ENCODE assay signal across 10 cellular contexts in the genomic region with DNA sequence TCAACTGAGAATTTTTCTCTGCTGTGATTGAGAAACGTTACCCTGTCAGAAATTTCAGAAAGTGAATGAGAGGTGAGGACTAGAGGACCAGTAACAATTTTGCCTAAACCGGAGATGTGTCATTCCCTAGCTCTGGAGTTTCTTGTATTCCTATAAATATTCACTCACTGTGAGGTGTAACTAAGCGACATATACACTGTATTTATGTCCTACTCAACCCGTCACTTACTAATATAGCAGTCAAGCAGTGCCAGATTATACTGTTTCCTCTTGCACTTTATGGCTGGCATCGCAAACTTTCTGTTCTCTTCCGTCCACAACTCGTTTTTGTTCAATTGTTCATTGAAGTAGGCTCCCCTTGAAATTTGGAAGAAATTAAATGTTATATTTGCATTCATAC.
ATAC-seq and TF ChIP-seq lines count a peak whose summit lies in the region.
"Had no signal": no experiment of that assay in that cellular context is flagged by ENCODE, and none has a peak within 500 bp of the region (broad histone marks: within the 10 kb centered on the region; RNA-seq: fewer than 3 reads in every experiment).

No MANE protein-coding gene starts in this region.

- TF ChIP-seq CTCF in neural cell (IDR thresholded peaks at IDR 0.05; ENCODE audit: poor library complexity, severe bottlenecking), result no peak

- H4K20me1 ChIP-seq in neural cell (ENCODE audit: insufficient read depth), result no peaks in the 10 kb centered on the region
- H4K20me1 ChIP-seq: BLaER1 had no signal

- H2AFZ ChIP-seq in neural cell (ENCODE audit: low read depth, low read length), result no peak overlapping the region

- H3K9ac ChIP-seq in neural cell (ENCODE audit: low read length), result no peak overlapping the region
- H3K9ac ChIP-seq: BLaER1; BLaER1 treated with 17β-estradiol and CSF1 and Interleukin-3, amounts not matched to agents 10 nM and 100 nM had no signal

- no peak for ATAC-seq in GM18909 (IDR thresholded peaks at IDR 0.05; ENCODE audit: poor library complexity, unreplicated experiment)
- ATAC-seq: A549; CD8-positive, alpha-beta T cell had no signal

- H3K27ac ChIP-seq in neural cell (ENCODE audit: low read length), result no peak overlapping the region
- H3K27ac ChIP-seq: 22Rv1; A549; BLaER1; BLaER1 treated with 17β-estradiol and CSF1 and Interleukin-3, amounts not matched to agents 10 nM and 100 nM; C4-2B had no signal

- H3K36me3 ChIP-seq in neural cell (ENCODE audit: insufficient read depth, low read length), result no peaks in the 10 kb centered on the region
- H3K36me3 ChIP-seq: BE2C; BLaER1; BLaER1 treated with 17β-estradiol and CSF1 and Interleukin-3, amounts not matched to agents 10 nM and 100 nM had no signal

- no peak overlapping the region for H3K4me3 ChIP-seq in neural cell (ENCODE audit: low read length)
- H3K4me3 ChIP-seq: A549; BLaER1; BLaER1 treated with 17β-estradiol and CSF1 and Interleukin-3, amounts not matched to agents 10 nM and 100 nM had no signal

- H3F3A ChIP-seq in neural cell (ENCODE audit: insufficient read depth, low read length, poor library complexity, severe bottlenecking), result peaks cover 4% of the 10 kb centered on the region

- no peaks in the 10 kb centered on the region for H3K9me3 ChIP-seq in neural cell (ENCODE audit: low read length)
- H3K9me3 ChIP-seq: A549; BE2C; BLaER1; BLaER1 treated with 17β-estradiol and CSF1 and Interleukin-3, amounts not matched to agents 10 nM and 100 nM; Caco-2 had no signal

- peak; percentile 71 for TF ChIP-seq EP300 in neural cell (conservative IDR thresholded peaks at IDR 0.05; ENCODE audit: poor library complexity, severe bottlenecking)

- H3K4me2 ChIP-seq in neural cell (ENCODE audit: low read length), result no peak overlapping the region
- H3K4me2 ChIP-seq: A549; BLaER1; BLaER1 treated with 17β-estradiol and CSF1 and Interleukin-3, amounts not matched to agents 10 nM and 100 nM had no signal

- no peaks in the 10 kb centered on the region for H3K27me3 ChIP-seq in neural cell (ENCODE audit: insufficient read depth, low read depth, low read length)
- H3K27me3 ChIP-seq: BE2C; BLaER1; BLaER1 treated with 17β-estradiol and CSF1 and Interleukin-3, amounts not matched to agents 10 nM and 100 nM had no signal

- no peaks in the 10 kb centered on the region for H3K9me2 ChIP-seq in neural cell (ENCODE audit: insufficient read depth, low read length)

- H3K79me2 ChIP-seq in neural cell (replicated peaks; ENCODE audit: insufficient read depth, low read length), result no peaks in the 10 kb centered on the region

- TF ChIP-seq RAD21 in neural cell (conservative IDR thresholded peaks at IDR 0.05), result no peak

TF ChIP-seq in neural cell, 6 proteins besides CTCF, POLR2A, EP300 and RAD21:
- TF ChIP-seq SMC3 (conservative IDR thresholded peaks at IDR 0.05; ENCODE audit: poor library complexity), result no peak
- peak; percentile 76 for TF ChIP-seq POLR2AphosphoS5 (IDR thresholded peaks at IDR 0.05)
- TF ChIP-seq, protein P1, sequence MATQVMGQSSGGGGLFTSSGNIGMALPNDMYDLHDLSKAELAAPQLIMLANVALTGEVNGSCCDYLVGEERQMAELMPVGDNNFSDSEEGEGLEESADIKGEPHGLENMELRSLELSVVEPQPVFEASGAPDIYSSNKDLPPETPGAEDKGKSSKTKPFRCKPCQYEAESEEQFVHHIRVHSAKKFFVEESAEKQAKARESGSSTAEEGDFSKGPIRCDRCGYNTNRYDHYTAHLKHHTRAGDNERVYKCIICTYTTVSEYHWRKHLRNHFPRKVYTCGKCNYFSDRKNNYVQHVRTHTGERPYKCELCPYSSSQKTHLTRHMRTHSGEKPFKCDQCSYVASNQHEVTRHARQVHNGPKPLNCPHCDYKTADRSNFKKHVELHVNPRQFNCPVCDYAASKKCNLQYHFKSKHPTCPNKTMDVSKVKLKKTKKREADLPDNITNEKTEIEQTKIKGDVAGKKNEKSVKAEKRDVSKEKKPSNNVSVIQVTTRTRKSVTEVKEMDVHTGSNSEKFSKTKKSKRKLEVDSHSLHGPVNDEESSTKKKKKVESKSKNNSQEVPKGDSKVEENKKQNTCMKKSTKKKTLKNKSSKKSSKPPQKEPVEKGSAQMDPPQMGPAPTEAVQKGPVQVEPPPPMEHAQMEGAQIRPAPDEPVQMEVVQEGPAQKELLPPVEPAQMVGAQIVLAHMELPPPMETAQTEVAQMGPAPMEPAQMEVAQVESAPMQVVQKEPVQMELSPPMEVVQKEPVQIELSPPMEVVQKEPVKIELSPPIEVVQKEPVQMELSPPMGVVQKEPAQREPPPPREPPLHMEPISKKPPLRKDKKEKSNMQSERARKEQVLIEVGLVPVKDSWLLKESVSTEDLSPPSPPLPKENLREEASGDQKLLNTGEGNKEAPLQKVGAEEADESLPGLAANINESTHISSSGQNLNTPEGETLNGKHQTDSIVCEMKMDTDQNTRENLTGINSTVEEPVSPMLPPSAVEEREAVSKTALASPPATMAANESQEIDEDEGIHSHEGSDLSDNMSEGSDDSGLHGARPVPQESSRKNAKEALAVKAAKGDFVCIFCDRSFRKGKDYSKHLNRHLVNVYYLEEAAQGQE (IDR thresholded peaks at IDR 0.05; ENCODE audit: borderline replicate concordance), result peak; percentile 25
- TF ChIP-seq EZH2 (IDR thresholded peaks at IDR 0.05; ENCODE audit: borderline replicate concordance, insufficient read depth, low read length, poor library complexity, severe bottlenecking), result no peak
